Comparison of ENCODE assay signal across 23 cellular contexts in the genomic region with DNA sequence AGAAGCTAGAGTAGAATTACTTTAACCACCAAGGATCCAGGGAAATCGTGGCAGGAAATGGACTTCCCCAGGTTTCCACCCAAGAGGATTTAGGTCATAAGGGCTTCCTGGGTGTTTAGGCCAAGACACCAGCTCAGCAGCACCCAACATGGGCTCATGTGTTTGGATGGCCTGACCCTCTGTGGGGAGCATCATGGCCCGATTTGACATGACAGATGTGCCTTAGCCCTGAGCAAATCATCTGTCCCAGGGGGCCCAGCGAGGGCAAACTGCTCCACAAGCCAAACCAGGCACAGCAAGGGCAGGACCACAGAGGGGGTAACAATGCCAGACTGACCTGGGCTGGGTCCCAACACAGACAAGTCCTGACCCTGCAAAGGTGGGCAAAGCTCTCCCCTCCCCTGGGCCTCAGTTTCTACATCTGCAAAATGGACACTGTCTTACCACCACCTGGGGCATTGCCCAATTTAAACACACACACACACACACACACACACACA.
"Had no signal": no experiment of that assay in that cellular context is flagged by ENCODE, and none has a peak within 500 bp of the region (broad histone marks: within the 10 kb centered on the region; RNA-seq: fewer than 3 reads in every experiment).

No MANE protein-coding gene starts in this region.

- H3K9me3 ChIP-seq: neutrophil, ovary, prostate gland, uterus had no signal

- H3K36me3 ChIP-seq: heart right ventricle, left ventricle myocardium inferior, neural progenitor cell, neutrophil, ovary, prostate gland, tibial nerve, uterus had no signal

- ATAC-seq: heart right ventricle; natural killer cell; right cardiac atrium; stimulated activated memory B cell treated with anti-CD40 and anti-IgM and Interleukin-4, amounts not matched to agents 10 μg/mL and 1 μg/mL and 100 μg/mL, for 72 hours; stimulated activated naive CD8-positive, alpha-beta T cell treated with anti-CD3 and anti-CD28 coated beads, Interleukin-15, amount 100 ng/mL, for 72 hours had no signal

- H3K4me3 ChIP-seq: heart right ventricle, hepatocyte, left ventricle myocardium inferior, lung, neural progenitor cell, ovary, prostate gland, tibial nerve, uterus had no signal

- H3K4me1 ChIP-seq: heart right ventricle, left ventricle myocardium inferior, neural progenitor cell, prostate gland, tibial nerve, uterus had no signal

- H3K27me3 ChIP-seq: hepatocyte, neural progenitor cell, neutrophil, ovary, tibial nerve, uterus had no signal

- DNase-seq: heart right ventricle; islet precursor cell; left ventricle myocardium inferior; mesendoderm; naive B cell; natural killer cell; nephron progenitor cell; occipital lobe; ovary; retina; right cardiac atrium; stimulated activated CD4-positive, alpha-beta T cell treated with anti-CD3 and anti-CD28 coated beads, Interleukin-4, amount 100 ng/mL, for 24 hours; stimulated activated naive CD4-positive, alpha-beta T cell treated with Interleukin-2 at 50 U/mL for 16 hours; stimulated activated naive CD8-positive, alpha-beta T cell treated with anti-CD3 and anti-CD28 coated beads, Interleukin-15, amount 100 ng/mL, for 72 hours; substantia nigra; uterus had no signal

- H3K27ac ChIP-seq: heart right ventricle, hepatocyte, left ventricle myocardium inferior, neural progenitor cell, neutrophil, ovary, prostate gland, tibial nerve, uterus had no signal
